Comparison of ENCODE assay signal across 13 cellular contexts in genomic region chr12:91053951-91054715, GRCh38. TPM values are rescaled to one million over a fixed set of nuclear protein-coding genes. Genes with fewer than 3 reads are reported as not detected.
DNase-seq lines count a peak whose midpoint lies in the region; ATAC-seq, FAIRE-seq and TF ChIP-seq lines count a peak whose summit lies in the region.
"Had no signal": no experiment of that assay in that cellular context is flagged by ENCODE, and none has a peak within 500 bp of the region (broad histone marks: within the 10 kb centered on the region; RNA-seq: fewer than 3 reads in every experiment).

No MANE protein-coding gene starts in this region.

- no peaks in the 10 kb centered on the region for H3K36me3 ChIP-seq in left lung

- no peak overlapping the region for H3K4me3 ChIP-seq in left lung

- ATAC-seq in left lung (peak; percentile 63), HG02870 (IDR thresholded peaks at IDR 0.05; ENCODE audit: unreplicated experiment) (no peak)
- ATAC-seq: activated T-helper 17 cell treated with anti-CD3 and anti-CD28 coated beads, Interleukin-2, amount 50 U/mL, for 72 hours; Right ventricle myocardium inferior had no signal

- POLR2A ChIA-PET in activated CD4-positive, alpha-beta T cell treated with anti-CD3 and anti-CD28 coated beads, Interleukin-2, amount 10 ng/mL, durations not matched to agents 7 days and 5 days (lab: Charles Lee): no interaction called here

- H3K27ac Mint-ChIP-seq in activated CD4-positive, alpha-beta T cell treated with anti-CD3 and anti-CD28 coated beads, Interleukin-2, amount 10 ng/mL, durations not matched to agents 7 days and 5 days: no peak overlapping the region
- H3K27ac Mint-ChIP-seq: activated T-helper 17 cell treated with anti-CD3 and anti-CD28 coated beads, Interleukin-2, amount 50 U/mL, for 72 hours; dendritic cell treated with granulocyte-macrophage colony-stimulating factor and Interleukin-4, amounts not matched to agents 40 ng/mL and 50 ng/mL, for 4 days had no signal

- DNase-seq in AG09319 (ENCODE audit: extremely low read depth, low read depth): peak; percentile 83
- DNase-seq in M059J (ENCODE audit: low read depth): peak; percentile 93
- peak; percentile 74 for DNase-seq in brain pericyte (ENCODE audit: low read depth, low spot score)
- DNase-seq in left lung: peak in 1 of 2 donors; percentile 46
- no peak for DNase-seq in iPS-NIHi7 (ENCODE audit: extremely low spot score)
- no peak for DNase-seq in H54 (ENCODE audit: insufficient read length, low spot score)
- no peak for DNase-seq in activated CD4-positive, alpha-beta T cell treated with anti-CD3 and anti-CD28 coated beads, Interleukin-2, amount 10 ng/mL, durations not matched to agents 7 days and 5 days
- DNase-seq: NCI-H2081 treated with DMSO at 0.1 percent for 48 hours had no signal

- H3K27me3 ChIP-seq in left lung: no peaks in the 10 kb centered on the region

- H3K4me3 Mint-ChIP-seq in activated CD4-positive, alpha-beta T cell treated with anti-CD3 and anti-CD28 coated beads, Interleukin-2, amount 10 ng/mL, durations not matched to agents 7 days and 5 days: no peak overlapping the region
- H3K4me3 Mint-ChIP-seq: activated T-helper 17 cell treated with anti-CD3 and anti-CD28 coated beads, Interleukin-2, amount 50 U/mL, for 72 hours; dendritic cell treated with granulocyte-macrophage colony-stimulating factor and Interleukin-4, amounts not matched to agents 40 ng/mL and 50 ng/mL, for 4 days had no signal

- no peaks in the 10 kb centered on the region for H3K9me3 Mint-ChIP-seq in activated CD4-positive, alpha-beta T cell treated with anti-CD3 and anti-CD28 coated beads, Interleukin-2, amount 10 ng/mL, durations not matched to agents 7 days and 5 days
- H3K9me3 Mint-ChIP-seq: activated T-helper 17 cell treated with anti-CD3 and anti-CD28 coated beads, Interleukin-2, amount 50 U/mL, for 72 hours; dendritic cell treated with granulocyte-macrophage colony-stimulating factor and Interleukin-4, amounts not matched to agents 40 ng/mL and 50 ng/mL, for 4 days had no signal

- CTCF ChIA-PET in activated CD4-positive, alpha-beta T cell treated with anti-CD3 and anti-CD28 coated beads, Interleukin-2, amount 10 ng/mL, durations not matched to agents 7 days and 5 days (lab: Charles Lee): no interaction called here

- no peak for FAIRE-seq in H54 (lab: Jason Lieb, UNC)

- peak overlapping the region in 1 of 2 donors; percentile 65 for H3K27ac ChIP-seq in left lung
- H3K27ac ChIP-seq: C4-2B had no signal

- H3K36me3 Mint-ChIP-seq in activated CD4-positive, alpha-beta T cell treated with anti-CD3 and anti-CD28 coated beads, Interleukin-2, amount 10 ng/mL, durations not matched to agents 7 days and 5 days (ENCODE audit: low read depth): no peaks in the 10 kb centered on the region

- TF ChIP-seq CTCF in AG09319 (IDR thresholded peaks at IDR 0.05; ENCODE audit: low read depth, low read length) (no peak), left lung (IDR thresholded peaks at IDR 0.05) (no peak)

- H3K27me3 Mint-ChIP-seq in activated CD4-positive, alpha-beta T cell treated with anti-CD3 and anti-CD28 coated beads, Interleukin-2, amount 10 ng/mL, durations not matched to agents 7 days and 5 days: no peaks in the 10 kb centered on the region
- H3K27me3 Mint-ChIP-seq: dendritic cell treated with granulocyte-macrophage colony-stimulating factor and Interleukin-4, amounts not matched to agents 40 ng/mL and 50 ng/mL, for 4 days had no signal

- TF ChIP-seq POLR2A in H54 (IDR thresholded peaks at IDR 0.05; ENCODE audit: low read depth, low read length): no peak

- H3K4me1 ChIP-seq in left lung: no peaks in the 10 kb centered on the region

- no peaks in the 10 kb centered on the region for H3K4me1 Mint-ChIP-seq in activated CD4-positive, alpha-beta T cell treated with anti-CD3 and anti-CD28 coated beads, Interleukin-2, amount 10 ng/mL, durations not matched to agents 7 days and 5 days
- H3K4me1 Mint-ChIP-seq: activated T-helper 17 cell treated with anti-CD3 and anti-CD28 coated beads, Interleukin-2, amount 50 U/mL, for 72 hours had no signal

- H3K9me3 ChIP-seq in left lung: no peaks in the 10 kb centered on the region

- intact Hi-C loops in left lung (cut with DNase I): no loop called here

RNA-seq across cellular contexts. Expression of gene KERA, which starts 3.7 kb away (rescaled TPM):
- not detected in 2 replicates for total RNA-seq in M059J (2014; rRNA removed; shearing (Covaris generic))
- total RNA-seq in left lung: under 1 TPM; 0.13 to 0.26 TPM
- not detected for total RNA-seq in activated CD4-positive, alpha-beta T cell treated with anti-CD3 and anti-CD28 coated beads, Interleukin-2, amount 10 ng/mL, durations not matched to agents 7 days and 5 days
- total RNA-seq: activated T-helper 17 cell treated with anti-CD3 and anti-CD28 coated beads, Interleukin-2, amount 50 U/mL, for 72 hours; Right ventricle myocardium inferior had no signal

RNA-seq across cellular contexts. Expression of gene EPYC, which starts 49.4 kb away (rescaled TPM):
- total RNA-seq in M059J (2014; rRNA removed; shearing (Covaris generic)): 0.17 TPM in 1 of 2 replicates, not detected in the other
- total RNA-seq in left lung: under 1 TPM in 1 of 2 donors, not detected in 1; 0.47 TPM
- not detected for total RNA-seq in activated CD4-positive, alpha-beta T cell treated with anti-CD3 and anti-CD28 coated beads, Interleukin-2, amount 10 ng/mL, durations not matched to agents 7 days and 5 days
- total RNA-seq: activated T-helper 17 cell treated with anti-CD3 and anti-CD28 coated beads, Interleukin-2, amount 50 U/mL, for 72 hours; Right ventricle myocardium inferior had no signal

RNA-seq across cellular contexts. Expression of gene LUM, which starts 57.2 kb away (rescaled TPM):
- total RNA-seq in M059J (2014; rRNA removed; shearing (Covaris generic)): 293 and 400 TPM in 2 replicates
- 1,000 to 10,000 TPM in 1 of 2 donors, 100 to 1,000 TPM in 1; 605 to 1,088 TPM for total RNA-seq in left lung
- not detected for total RNA-seq in activated CD4-positive, alpha-beta T cell treated with anti-CD3 and anti-CD28 coated beads, Interleukin-2, amount 10 ng/mL, durations not matched to agents 7 days and 5 days
- total RNA-seq: activated T-helper 17 cell treated with anti-CD3 and anti-CD28 coated beads, Interleukin-2, amount 50 U/mL, for 72 hours had no signal

Comparison
In these comparisons a context has a peak if more than half of its experiments do, and no peak if none do; other contexts are left out.
1. DNase-seq: peak in AG09319 (single experiment), M059J (single experiment) and brain pericyte (single experiment); none in iPS-NIHi7 (single experiment), H54 (single experiment) and activated CD4-positive, alpha-beta T cell treated with anti-CD3 and anti-CD28 coated beads, Interleukin-2, amount 10 ng/mL, durations not matched to agents 7 days and 5 days (single experiment).
2. RNA of gene LUM, which starts 57.2 kb away (total RNA-seq): 605 to 1,088 TPM in left lung and 293 to 400 TPM in M059J; not detected in activated CD4-positive, alpha-beta T cell treated with anti-CD3 and anti-CD28 coated beads, Interleukin-2, amount 10 ng/mL, durations not matched to agents 7 days and 5 days; every median in the first group is over 100 times any median in the second.